Comparison of ENCODE assay signal across 30 cellular contexts in genomic region chr15:40716165-40716564, GRCh38. TPM values are rescaled to one million over a fixed set of nuclear protein-coding genes. Genes with fewer than 3 reads are reported as not detected.
"Had no signal": no experiment of that assay in that cellular context is flagged by ENCODE, and none has a peak within 500 bp of the region (broad histone marks: within the 10 kb centered on the region; RNA-seq: fewer than 3 reads in every experiment).

No MANE protein-coding gene starts in this region.

- H3K27me3 Mint-ChIP-seq: activated B cell treated with CpG ODN at 0.5 μM for 24 hours; activated CD8-positive, alpha-beta T cell treated with anti-CD3 and anti-CD28 coated beads for 36 hours; activated naive CD8-positive, alpha-beta T cell; activated T-helper 17 cell treated with anti-CD3 and anti-CD28 coated beads, Interleukin-2, amount 50 U/mL, for 72 hours; central memory CD8-positive, alpha-beta T cell; dendritic cell treated with granulocyte-macrophage colony-stimulating factor and Interleukin-4, amounts not matched to agents 40 ng/mL and 50 ng/mL, for 4 days had no signal

- H3K4me1 Mint-ChIP-seq: activated B cell treated with CpG ODN at 0.5 μM for 24 hours; activated T-helper 17 cell treated with anti-CD3 and anti-CD28 coated beads, Interleukin-2, amount 50 U/mL, for 72 hours; central memory CD8-positive, alpha-beta T cell; endodermal cell had no signal

- ATAC-seq: activated CD4-positive, CD25-positive, alpha-beta regulatory T cell treated with anti-CD3 and anti-CD28 coated beads, Interleukin-2, amount 50 U/mL, for 24 hours; activated CD8-positive, alpha-beta T cell treated with anti-CD3 and anti-CD28 coated beads for 36 hours; activated T-cell treated with anti-CD3 and anti-CD28 coated beads, Interleukin-2, amount 50 U/mL, for 4 hours; activated T-helper 17 cell treated with anti-CD3 and anti-CD28 coated beads, Interleukin-2, amount 50 U/mL, for 72 hours; esophagus mucosa; heart left ventricle had no signal

- DNase-seq: activated B cell treated with CpG ODN at 0.5 μM for 24 hours; activated CD4-positive, alpha-beta T cell treated with anti-CD3 and anti-CD28 coated beads for 48 hours; activated CD4-positive, alpha-beta T cell treated with anti-CD3 and anti-CD28 coated beads, Interleukin-2, amount 50 U/mL, for 1 hour; activated CD4-positive, alpha-beta T cell treated with anti-CD3 and anti-CD28 coated beads, Interleukin-2, amount 50 U/mL, for 48 hours; activated CD8-positive, alpha-beta memory T cell treated with anti-CD3 and anti-CD28 coated beads for 24 hours; activated CD8-positive, alpha-beta T cell treated with anti-CD3 and anti-CD28 coated beads for 36 hours; activated effector memory CD4-positive, alpha-beta T cell treated with Interleukin-2 at 50 U/mL for 16 hours; activated gamma-delta T cell treated with Interleukin-2 at 50 U/mL for 16 hours; activated naive CD4-positive, alpha-beta T cell treated with anti-CD3 and anti-CD28 coated beads, Interleukin-2, amount 50 U/mL, for 16 hours; activated naive CD4-positive, alpha-beta T cell treated with Interleukin-2 at 50 U/mL for 16 hours; activated T-cell treated with anti-CD3 and anti-CD28 coated beads, Interleukin-2, amount 50 U/mL, for 4 hours; amniotic stem cell; anterior cingulate cortex; brain microvascular endothelial cell; dorsolateral prefrontal cortex; effector memory CD4-positive, alpha-beta T cell; endodermal cell; foreskin fibroblast; heart left ventricle; T-helper 2 cell; WERI-Rb-1 had no signal

- H3K9me3 Mint-ChIP-seq: activated B cell treated with CpG ODN at 0.5 μM for 24 hours; activated CD8-positive, alpha-beta T cell treated with anti-CD3 and anti-CD28 coated beads for 36 hours; activated T-cell treated with anti-CD3 and anti-CD28 coated beads, Interleukin-2, amount 50 U/mL, for 4 hours; activated T-helper 17 cell treated with anti-CD3 and anti-CD28 coated beads, Interleukin-2, amount 50 U/mL, for 72 hours; central memory CD8-positive, alpha-beta T cell; dendritic cell treated with granulocyte-macrophage colony-stimulating factor and Interleukin-4, amounts not matched to agents 40 ng/mL and 50 ng/mL, for 4 days; endodermal cell had no signal

- H3K27ac Mint-ChIP-seq: activated B cell treated with CpG ODN at 0.5 μM for 24 hours; activated CD8-positive, alpha-beta T cell treated with anti-CD3 and anti-CD28 coated beads for 36 hours; activated naive CD8-positive, alpha-beta T cell; activated T-helper 17 cell treated with anti-CD3 and anti-CD28 coated beads, Interleukin-2, amount 50 U/mL, for 72 hours; dendritic cell treated with granulocyte-macrophage colony-stimulating factor and Interleukin-4, amounts not matched to agents 40 ng/mL and 50 ng/mL, for 4 days; endodermal cell had no signal

- H3K4me3 Mint-ChIP-seq: activated B cell treated with CpG ODN at 0.5 μM for 24 hours; activated CD8-positive, alpha-beta T cell treated with anti-CD3 and anti-CD28 coated beads for 36 hours; activated naive CD8-positive, alpha-beta T cell; activated T-cell treated with anti-CD3 and anti-CD28 coated beads, Interleukin-2, amount 50 U/mL, for 4 hours; activated T-helper 17 cell treated with anti-CD3 and anti-CD28 coated beads, Interleukin-2, amount 50 U/mL, for 72 hours; central memory CD8-positive, alpha-beta T cell; dendritic cell treated with granulocyte-macrophage colony-stimulating factor and Interleukin-4, amounts not matched to agents 40 ng/mL and 50 ng/mL, for 4 days; endodermal cell had no signal

RNA-seq across cellular contexts. Expression of gene C15orf62, which starts 53.6 kb away (rescaled TPM):
- total RNA-seq: astrocyte, cardiac septum, frontal cortex had no signal
